Comparison of ENCODE assay signal across 2 cellular contexts in the genomic region with DNA sequence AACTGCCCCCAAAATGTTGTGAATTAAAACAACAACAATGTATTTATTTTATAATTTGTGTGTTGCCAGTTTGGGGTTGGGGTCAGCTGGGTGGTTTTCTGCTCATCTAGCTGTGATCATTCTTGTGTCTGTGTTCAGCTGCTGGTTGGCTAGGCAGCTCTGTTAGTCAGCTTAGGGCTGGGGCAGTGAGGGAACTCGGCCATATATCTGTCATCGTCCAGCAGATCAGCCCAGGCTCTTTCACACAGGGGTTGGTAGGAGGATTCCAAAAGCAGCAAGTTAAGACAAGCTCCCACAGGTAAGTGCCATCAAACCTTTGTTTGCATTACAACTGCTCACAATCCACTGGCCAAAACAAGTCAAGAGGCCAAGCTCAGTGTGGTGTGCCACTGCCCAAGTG.
TF ChIP-seq lines count a peak whose summit lies in the region.

No MANE protein-coding gene starts in this region.

TF ChIP-seq in IMR-90, 13 proteins besides CTCF, POLR2A, EP300 and RAD21 (continued from another document):
- TF ChIP-seq, protein P1, sequence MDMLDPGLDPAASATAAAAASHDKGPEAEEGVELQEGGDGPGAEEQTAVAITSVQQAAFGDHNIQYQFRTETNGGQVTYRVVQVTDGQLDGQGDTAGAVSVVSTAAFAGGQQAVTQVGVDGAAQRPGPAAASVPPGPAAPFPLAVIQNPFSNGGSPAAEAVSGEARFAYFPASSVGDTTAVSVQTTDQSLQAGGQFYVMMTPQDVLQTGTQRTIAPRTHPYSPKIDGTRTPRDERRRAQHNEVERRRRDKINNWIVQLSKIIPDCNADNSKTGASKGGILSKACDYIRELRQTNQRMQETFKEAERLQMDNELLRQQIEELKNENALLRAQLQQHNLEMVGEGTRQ (IDR thresholded peaks at IDR 0.05; ENCODE audit: low read depth, low read length) = no peak
- TF ChIP-seq, protein P2, sequence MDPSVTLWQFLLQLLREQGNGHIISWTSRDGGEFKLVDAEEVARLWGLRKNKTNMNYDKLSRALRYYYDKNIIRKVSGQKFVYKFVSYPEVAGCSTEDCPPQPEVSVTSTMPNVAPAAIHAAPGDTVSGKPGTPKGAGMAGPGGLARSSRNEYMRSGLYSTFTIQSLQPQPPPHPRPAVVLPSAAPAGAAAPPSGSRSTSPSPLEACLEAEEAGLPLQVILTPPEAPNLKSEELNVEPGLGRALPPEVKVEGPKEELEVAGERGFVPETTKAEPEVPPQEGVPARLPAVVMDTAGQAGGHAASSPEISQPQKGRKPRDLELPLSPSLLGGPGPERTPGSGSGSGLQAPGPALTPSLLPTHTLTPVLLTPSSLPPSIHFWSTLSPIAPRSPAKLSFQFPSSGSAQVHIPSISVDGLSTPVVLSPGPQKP (IDR thresholded peaks at IDR 0.05; ENCODE audit: borderline replicate concordance, low read depth, low read length) = no peak
- no peak for TF ChIP-seq CHD1 (IDR thresholded peaks at IDR 0.05; ENCODE audit: low read depth, low read length)
- no peak for TF ChIP-seq CEBPB (IDR thresholded peaks at IDR 0.05; ENCODE audit: low read depth, low read length)
- no peak for TF ChIP-seq RCOR1 (IDR thresholded peaks at IDR 0.05; ENCODE audit: insufficient replicate concordance, low read length)
- no peak for TF ChIP-seq RFX5 (IDR thresholded peaks at IDR 0.05; ENCODE audit: low read depth, low read length)
- TF ChIP-seq MAZ (IDR thresholded peaks at IDR 0.05; ENCODE audit: borderline replicate concordance, low read depth, low read length) = no peak
TF ChIP-seq in IMR-90: peak in this region for 0.

TF ChIP-seq in K562, 482 proteins besides CTCF, POLR2A, EP300 and RAD21 (continued from another document and continues in another):
- TF ChIP-seq, protein P3, sequence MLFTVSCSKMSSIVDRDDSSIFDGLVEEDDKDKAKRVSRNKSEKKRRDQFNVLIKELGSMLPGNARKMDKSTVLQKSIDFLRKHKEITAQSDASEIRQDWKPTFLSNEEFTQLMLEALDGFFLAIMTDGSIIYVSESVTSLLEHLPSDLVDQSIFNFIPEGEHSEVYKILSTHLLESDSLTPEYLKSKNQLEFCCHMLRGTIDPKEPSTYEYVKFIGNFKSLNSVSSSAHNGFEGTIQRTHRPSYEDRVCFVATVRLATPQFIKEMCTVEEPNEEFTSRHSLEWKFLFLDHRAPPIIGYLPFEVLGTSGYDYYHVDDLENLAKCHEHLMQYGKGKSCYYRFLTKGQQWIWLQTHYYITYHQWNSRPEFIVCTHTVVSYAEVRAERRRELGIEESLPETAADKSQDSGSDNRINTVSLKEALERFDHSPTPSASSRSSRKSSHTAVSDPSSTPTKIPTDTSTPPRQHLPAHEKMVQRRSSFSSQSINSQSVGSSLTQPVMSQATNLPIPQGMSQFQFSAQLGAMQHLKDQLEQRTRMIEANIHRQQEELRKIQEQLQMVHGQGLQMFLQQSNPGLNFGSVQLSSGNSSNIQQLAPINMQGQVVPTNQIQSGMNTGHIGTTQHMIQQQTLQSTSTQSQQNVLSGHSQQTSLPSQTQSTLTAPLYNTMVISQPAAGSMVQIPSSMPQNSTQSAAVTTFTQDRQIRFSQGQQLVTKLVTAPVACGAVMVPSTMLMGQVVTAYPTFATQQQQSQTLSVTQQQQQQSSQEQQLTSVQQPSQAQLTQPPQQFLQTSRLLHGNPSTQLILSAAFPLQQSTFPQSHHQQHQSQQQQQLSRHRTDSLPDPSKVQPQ (CRISPR knock-in tag; IDR thresholded peaks at IDR 0.05; ENCODE audit: borderline replicate concordance) = no peak
- no peak for TF ChIP-seq NONO (IDR thresholded peaks at IDR 0.05; ENCODE audit: low read depth in 2 of 2, low read length in 1 of 2)
- TF ChIP-seq TEAD1 (CRISPR knock-in tag; IDR thresholded peaks at IDR 0.05) = 0 out of 4 replicates have a peak, but pooled peaks of 1 of the 2 experiments have one; percentile 47
- peak; percentile 60; the same call in 1 of the 2 replicates for TF ChIP-seq JUND (IDR thresholded peaks at IDR 0.05; ENCODE audit: borderline replicate concordance, low read depth, low read length)
- TF ChIP-seq JUND (tag; IDR thresholded peaks at IDR 0.05; ENCODE audit: borderline replicate concordance, low read depth, low read length) = peak; percentile 70; the same call in 1 of the 3 replicates
- TF ChIP-seq ZNF695 (CRISPR knock-in tag; IDR thresholded peaks at IDR 0.05) = no peak
- TF ChIP-seq, protein P4, sequence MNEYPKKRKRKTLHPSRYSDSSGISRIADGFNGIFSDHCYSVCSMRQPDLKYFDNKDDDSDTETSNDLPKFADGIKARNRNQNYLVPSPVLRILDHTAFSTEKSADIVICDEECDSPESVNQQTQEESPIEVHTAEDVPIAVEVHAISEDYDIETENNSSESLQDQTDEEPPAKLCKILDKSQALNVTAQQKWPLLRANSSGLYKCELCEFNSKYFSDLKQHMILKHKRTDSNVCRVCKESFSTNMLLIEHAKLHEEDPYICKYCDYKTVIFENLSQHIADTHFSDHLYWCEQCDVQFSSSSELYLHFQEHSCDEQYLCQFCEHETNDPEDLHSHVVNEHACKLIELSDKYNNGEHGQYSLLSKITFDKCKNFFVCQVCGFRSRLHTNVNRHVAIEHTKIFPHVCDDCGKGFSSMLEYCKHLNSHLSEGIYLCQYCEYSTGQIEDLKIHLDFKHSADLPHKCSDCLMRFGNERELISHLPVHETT (CRISPR knock-in tag; conservative IDR thresholded peaks at IDR 0.05 in 1 of 2, IDR thresholded peaks at IDR 0.05 in 1 of 2) = peak in 1 of 2 experiments; percentile 58; a peak in 1 of 4 replicates
- TF ChIP-seq ZNF232 (CRISPR knock-in tag; IDR thresholded peaks at IDR 0.05) = no peak
- TF ChIP-seq MYBL2 (IDR thresholded peaks at IDR 0.05; ENCODE audit: low read depth) = no peak
- no peak for TF ChIP-seq MYBL2 (CRISPR knock-in tag; IDR thresholded peaks at IDR 0.05; ENCODE audit: borderline replicate concordance)
- peak; percentile 59; the same call in 1 of the 2 replicates for TF ChIP-seq SOX6 (IDR thresholded peaks at IDR 0.05)
- no peak for TF ChIP-seq HNRNPLL (IDR thresholded peaks at IDR 0.05; ENCODE audit: low read depth, low read length, poor library complexity, severe bottlenecking)
- TF ChIP-seq ASH1L (IDR thresholded peaks at IDR 0.05; ENCODE audit: borderline replicate concordance, low read depth, partially characterized antibody) = no peak
- TF ChIP-seq CSDE1 (IDR thresholded peaks at IDR 0.05) = no peak
- no peak for TF ChIP-seq BDP1 (IDR thresholded peaks at IDR 0.05; ENCODE audit: insufficient read depth, insufficient read length)
- TF ChIP-seq CBFA2T3 (IDR thresholded peaks at IDR 0.05) = peak; percentile 35
- no peak for TF ChIP-seq SIRT6 (IDR thresholded peaks at IDR 0.05; ENCODE audit: low read depth, low read length)
- TF ChIP-seq ZZZ3 (IDR thresholded peaks at IDR 0.05) = no peak
- TF ChIP-seq CHCHD3 (CRISPR knock-in tag; IDR thresholded peaks at IDR 0.05) = no peak
- TF ChIP-seq, protein P5, sequence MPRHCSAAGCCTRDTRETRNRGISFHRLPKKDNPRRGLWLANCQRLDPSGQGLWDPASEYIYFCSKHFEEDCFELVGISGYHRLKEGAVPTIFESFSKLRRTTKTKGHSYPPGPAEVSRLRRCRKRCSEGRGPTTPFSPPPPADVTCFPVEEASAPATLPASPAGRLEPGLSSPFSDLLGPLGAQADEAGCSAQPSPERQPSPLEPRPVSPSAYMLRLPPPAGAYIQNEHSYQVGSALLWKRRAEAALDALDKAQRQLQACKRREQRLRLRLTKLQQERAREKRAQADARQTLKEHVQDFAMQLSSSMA (CRISPR knock-in tag; IDR thresholded peaks at IDR 0.05) = no peak
- 0 out of 4 replicates have a peak, but pooled peaks of 1 of the 2 experiments have one; percentile 40 for TF ChIP-seq MAZ (CRISPR knock-in tag; conservative IDR thresholded peaks at IDR 0.05 in 1 of 2, IDR thresholded peaks at IDR 0.05 in 1 of 2)
- no peak for TF ChIP-seq SPI1 (IDR thresholded peaks at IDR 0.05; ENCODE audit: borderline replicate concordance, low read depth, low read length)
- TF ChIP-seq ARID1B (IDR thresholded peaks at IDR 0.05) = peak; percentile 65
- no peak for TF ChIP-seq FIP1L1 (IDR thresholded peaks at IDR 0.05; ENCODE audit: low read depth, low read length, poor library complexity, severe bottlenecking)
- no peak for TF ChIP-seq ZNF77 (CRISPR knock-in tag; IDR thresholded peaks at IDR 0.05)
- TF ChIP-seq, protein P6, sequence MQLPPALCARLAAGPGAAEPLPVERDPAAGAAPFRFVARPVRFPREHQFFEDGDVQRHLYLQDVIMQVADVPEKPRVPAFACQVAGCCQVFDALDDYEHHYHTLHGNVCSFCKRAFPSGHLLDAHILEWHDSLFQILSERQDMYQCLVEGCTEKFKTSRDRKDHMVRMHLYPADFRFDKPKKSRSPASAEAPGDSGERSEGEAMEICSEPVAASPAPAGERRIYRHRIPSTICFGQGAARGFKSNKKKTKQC (CRISPR knock-in tag; IDR thresholded peaks at IDR 0.05) = no peak
- TF ChIP-seq CEBPB (tag; IDR thresholded peaks at IDR 0.05) = 0 out of 2 replicates have a peak, but pooled peaks have one; percentile 7
- TF ChIP-seq, protein P7, sequence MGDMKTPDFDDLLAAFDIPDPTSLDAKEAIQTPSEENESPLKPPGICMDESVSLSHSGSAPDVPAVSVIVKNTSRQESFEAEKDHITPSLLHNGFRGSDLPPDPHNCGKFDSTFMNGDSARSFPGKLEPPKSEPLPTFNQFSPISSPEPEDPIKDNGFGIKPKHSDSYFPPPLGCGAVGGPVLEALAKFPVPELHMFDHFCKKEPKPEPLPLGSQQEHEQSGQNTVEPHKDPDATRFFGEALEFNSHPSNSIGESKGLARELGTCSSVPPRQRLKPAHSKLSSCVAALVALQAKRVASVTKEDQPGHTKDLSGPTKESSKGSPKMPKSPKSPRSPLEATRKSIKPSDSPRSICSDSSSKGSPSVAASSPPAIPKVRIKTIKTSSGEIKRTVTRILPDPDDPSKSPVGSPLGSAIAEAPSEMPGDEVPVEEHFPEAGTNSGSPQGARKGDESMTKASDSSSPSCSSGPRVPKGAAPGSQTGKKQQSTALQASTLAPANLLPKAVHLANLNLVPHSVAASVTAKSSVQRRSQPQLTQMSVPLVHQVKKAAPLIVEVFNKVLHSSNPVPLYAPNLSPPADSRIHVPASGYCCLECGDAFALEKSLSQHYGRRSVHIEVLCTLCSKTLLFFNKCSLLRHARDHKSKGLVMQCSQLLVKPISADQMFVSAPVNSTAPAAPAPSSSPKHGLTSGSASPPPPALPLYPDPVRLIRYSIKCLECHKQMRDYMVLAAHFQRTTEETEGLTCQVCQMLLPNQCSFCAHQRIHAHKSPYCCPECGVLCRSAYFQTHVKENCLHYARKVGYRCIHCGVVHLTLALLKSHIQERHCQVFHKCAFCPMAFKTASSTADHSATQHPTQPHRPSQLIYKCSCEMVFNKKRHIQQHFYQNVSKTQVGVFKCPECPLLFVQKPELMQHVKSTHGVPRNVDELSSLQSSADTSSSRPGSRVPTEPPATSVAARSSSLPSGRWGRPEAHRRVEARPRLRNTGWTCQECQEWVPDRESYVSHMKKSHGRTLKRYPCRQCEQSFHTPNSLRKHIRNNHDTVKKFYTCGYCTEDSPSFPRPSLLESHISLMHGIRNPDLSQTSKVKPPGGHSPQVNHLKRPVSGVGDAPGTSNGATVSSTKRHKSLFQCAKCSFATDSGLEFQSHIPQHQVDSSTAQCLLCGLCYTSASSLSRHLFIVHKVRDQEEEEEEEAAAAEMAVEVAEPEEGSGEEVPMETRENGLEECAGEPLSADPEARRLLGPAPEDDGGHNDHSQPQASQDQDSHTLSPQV (IDR thresholded peaks at IDR 0.05) = no peak
- TF ChIP-seq TAF7 (tag; IDR thresholded peaks at IDR 0.05) = no peak
- TF ChIP-seq U2AF2 (optimal IDR thresholded peaks at IDR 0.05; ENCODE audit: low read depth, low read length) = no peak
- TF ChIP-seq, protein P8, sequence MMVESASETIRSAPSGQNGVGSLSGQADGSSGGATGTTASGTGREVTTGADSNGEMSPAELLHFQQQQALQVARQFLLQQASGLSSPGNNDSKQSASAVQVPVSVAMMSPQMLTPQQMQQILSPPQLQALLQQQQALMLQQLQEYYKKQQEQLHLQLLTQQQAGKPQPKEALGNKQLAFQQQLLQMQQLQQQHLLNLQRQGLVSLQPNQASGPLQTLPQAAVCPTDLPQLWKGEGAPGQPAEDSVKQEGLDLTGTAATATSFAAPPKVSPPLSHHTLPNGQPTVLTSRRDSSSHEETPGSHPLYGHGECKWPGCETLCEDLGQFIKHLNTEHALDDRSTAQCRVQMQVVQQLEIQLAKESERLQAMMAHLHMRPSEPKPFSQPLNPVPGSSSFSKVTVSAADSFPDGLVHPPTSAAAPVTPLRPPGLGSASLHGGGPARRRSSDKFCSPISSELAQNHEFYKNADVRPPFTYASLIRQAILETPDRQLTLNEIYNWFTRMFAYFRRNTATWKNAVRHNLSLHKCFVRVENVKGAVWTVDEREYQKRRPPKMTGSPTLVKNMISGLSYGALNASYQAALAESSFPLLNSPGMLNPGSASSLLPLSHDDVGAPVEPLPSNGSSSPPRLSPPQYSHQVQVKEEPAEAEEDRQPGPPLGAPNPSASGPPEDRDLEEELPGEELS (CRISPR knock-in tag; IDR thresholded peaks at IDR 0.05; ENCODE audit: borderline replicate concordance) = no peak
- no peak for TF ChIP-seq GATAD2B (IDR thresholded peaks at IDR 0.05; ENCODE audit: borderline replicate concordance)
- TF ChIP-seq, protein P9, sequence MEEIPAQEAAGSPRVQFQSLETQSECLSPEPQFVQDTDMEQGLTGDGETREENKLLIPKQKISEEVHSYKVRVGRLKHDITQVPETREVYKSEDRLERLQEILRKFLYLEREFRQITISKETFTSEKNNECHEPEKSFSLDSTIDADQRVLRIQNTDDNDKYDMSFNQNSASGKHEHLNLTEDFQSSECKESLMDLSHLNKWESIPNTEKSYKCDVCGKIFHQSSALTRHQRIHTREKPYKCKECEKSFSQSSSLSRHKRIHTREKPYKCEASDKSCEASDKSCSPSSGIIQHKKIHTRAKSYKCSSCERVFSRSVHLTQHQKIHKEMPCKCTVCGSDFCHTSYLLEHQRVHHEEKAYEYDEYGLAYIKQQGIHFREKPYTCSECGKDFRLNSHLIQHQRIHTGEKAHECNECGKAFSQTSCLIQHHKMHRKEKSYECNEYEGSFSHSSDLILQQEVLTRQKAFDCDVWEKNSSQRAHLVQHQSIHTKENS (CRISPR knock-in tag; IDR thresholded peaks at IDR 0.05) = no peak
- TF ChIP-seq MAFF (IDR thresholded peaks at IDR 0.05; ENCODE audit: low read length) = no peak
- TF ChIP-seq FOXK2 (conservative IDR thresholded peaks at IDR 0.05 in 1 of 2, IDR thresholded peaks at IDR 0.05 in 1 of 2; ENCODE audit: low read depth in 2 of 2) = no peak
- no peak for TF ChIP-seq NR2C2 (CRISPR knock-in tag; IDR thresholded peaks at IDR 0.05)
- TF ChIP-seq NR2C2 (tag; IDR thresholded peaks at IDR 0.05) = peak; percentile 50; the same call in 1 of the 2 replicates
- no peak for TF ChIP-seq RUNX1 (IDR thresholded peaks at IDR 0.05; ENCODE audit: low read depth)
- no peak for TF ChIP-seq SMAD3 (CRISPR knock-in tag; conservative IDR thresholded peaks at IDR 0.05)
- no peak for TF ChIP-seq ATF1 (CRISPR knock-in tag; IDR thresholded peaks at IDR 0.05)
- TF ChIP-seq ATF1 (tag; IDR thresholded peaks at IDR 0.05) = 0 out of 2 replicates have a peak, but pooled peaks have one; percentile 25
- TF ChIP-seq DDX20 (tag; IDR thresholded peaks at IDR 0.05; ENCODE audit: low read depth) = no peak
- TF ChIP-seq XRCC5 (IDR thresholded peaks at IDR 0.05; ENCODE audit: low read depth, low read length) = no peak
- no peak for TF ChIP-seq ZNF507 (tag; conservative IDR thresholded peaks at IDR 0.05)
- TF ChIP-seq EP400 (IDR thresholded peaks at IDR 0.05) = no peak
- peak; percentile 45; the same call in 1 of the 2 replicates for TF ChIP-seq CTBP1 (IDR thresholded peaks at IDR 0.05; ENCODE audit: borderline replicate concordance)
